Comparison of ENCODE assay signal across 14 cellular contexts in the genomic region with DNA sequence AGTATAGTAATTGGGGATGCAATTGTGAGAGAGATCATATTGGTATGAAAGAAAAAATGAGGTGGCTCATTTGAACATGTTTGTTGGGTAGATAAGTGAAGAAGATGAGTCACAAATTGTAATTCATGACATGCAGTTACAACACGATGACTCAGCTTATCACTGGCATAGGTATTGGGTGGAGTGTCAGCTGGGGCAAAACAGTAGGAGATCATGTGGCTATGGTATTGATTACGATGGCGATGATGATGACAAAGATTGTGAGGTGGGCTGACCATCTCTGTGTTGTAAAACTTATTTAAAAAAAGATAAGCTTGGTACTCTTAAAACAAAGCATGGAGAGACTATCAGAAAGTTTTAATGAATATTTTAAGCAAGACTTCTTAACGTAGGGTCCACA. TPM values are rescaled to one million over a fixed set of nuclear protein-coding genes. Genes with fewer than 3 reads are reported as not detected.
DNase-seq lines count a peak whose midpoint lies in the region; ATAC-seq and TF ChIP-seq lines count a peak whose summit lies in the region.
"Had no signal": no experiment of that assay in that cellular context is flagged by ENCODE, and none has a peak within 500 bp of the region (broad histone marks: within the 10 kb centered on the region; RNA-seq: fewer than 3 reads in every experiment).

No MANE protein-coding gene starts in this region.

- POLR2A ChIA-PET in IMR-90 (lab: Charles Lee; ENCODE audit: unreplicated experiment) = no interaction called here

- H3K56ac ChIP-seq in IMR-90 (ENCODE audit: extremely low read depth, insufficient read depth, low read length) = no peak overlapping the region

- in situ Hi-C loops in IMR-90 (cut with MboI; ENCODE audit: low sequenced_read_pairs) = no loop called here

- H2BK5ac ChIP-seq in IMR-90 (ENCODE audit: low read depth, low read length, poor library complexity, severe bottlenecking) = peak overlapping the region; percentile 71

- H3K4ac ChIP-seq in IMR-90 (ENCODE audit: low read depth, low read length) = peak overlapping the region; percentile 55; the same call in 1 of the 2 replicates

- H4K8ac ChIP-seq in IMR-90 (ENCODE audit: low read depth in 2 of 2, low read length in 2 of 2) = peak overlapping the region in 1 of 2 experiments; percentile 75; a peak in 2 of 4 replicates

- H2BK120ac ChIP-seq in IMR-90 (ENCODE audit: low read depth, low read length) = peak overlapping the region; percentile 76

- intact Hi-C loops in IMR-90 (cut with micrococcal nuclease) = no loop called here
- intact Hi-C loops in ovary (cut with DNase I) = no loop called here

- H3K9ac ChIP-seq in IMR-90 (ENCODE audit: low read depth, low read length) = no peak overlapping the region
- H3K9ac ChIP-seq: parathyroid adenoma had no signal

- no peak overlapping the region for H3K23ac ChIP-seq in IMR-90 (ENCODE audit: low read depth, low read length)

- TF ChIP-seq CTCF in IMR-90 (conservative IDR thresholded peaks at IDR 0.05; ENCODE audit: low read depth, low read length) (no peak), kidney epithelial cell (IDR thresholded peaks at IDR 0.05; ENCODE audit: insufficient read depth, low read length, poor library complexity, severe bottlenecking) (no peak), ovary (IDR thresholded peaks at IDR 0.05) (no peak)

- CTCF ChIA-PET in IMR-90 (lab: Yijun Ruan, JAX) = no interaction called here

- 0 out of 4 replicates have a peak, but pooled peaks cover 0 to 3% of the 10 kb centered on the region in 2 experiments for H3K79me1 ChIP-seq in IMR-90 (ENCODE audit: low read depth in 1 of 2, low read length in 2 of 2)

- H3K4me1 ChIP-seq in IMR-90 (ENCODE audit: control insufficient read depth, insufficient read depth, low read length) (peaks cover 3% of the 10 kb centered on the region; the same call in 1 of the 2 replicates), ovary (ENCODE audit: insufficient read depth) (no peaks in the 10 kb centered on the region)
- H3K4me1 ChIP-seq: parathyroid adenoma had no signal

- H3K4me3 ChIP-seq in IMR-90 (ENCODE audit: insufficient read depth, low read depth, low read length) (no peak overlapping the region), kidney epithelial cell (ENCODE audit: low read depth, low read length) (no peak overlapping the region), ovary (no peak overlapping the region)
- H3K4me3 ChIP-seq: thoracic aorta had no signal

- H2AK5ac ChIP-seq in IMR-90 (ENCODE audit: low read depth, low read length) = peak overlapping the region; percentile 68; the same call in 1 of the 2 replicates

- H3K27me3 ChIP-seq in IMR-90 (ENCODE audit: control insufficient read depth, insufficient read depth, low read length) = no peaks in the 10 kb centered on the region
- H3K27me3 ChIP-seq in kidney epithelial cell (ENCODE audit: control insufficient read depth, insufficient read depth, low read length) = no peaks in the 10 kb centered on the region
- H3K27me3 ChIP-seq in ovary = no peaks in the 10 kb centered on the region

- peak overlapping the region; percentile 49 for H3K27ac ChIP-seq in IMR-90 (ENCODE audit: insufficient read depth, low read length)
- H3K27ac ChIP-seq in ovary = no peak overlapping the region
- H3K27ac ChIP-seq: parathyroid adenoma, thoracic aorta had no signal

- H2BK15ac ChIP-seq in IMR-90 (ENCODE audit: low read depth, low read length) = peak overlapping the region; percentile 56; the same call in 1 of the 3 replicates

- 0 out of 2 replicates have a peak, but pooled peaks cover 3% of the 10 kb centered on the region for H3K9me1 ChIP-seq in IMR-90 (ENCODE audit: insufficient read depth, low read length)

- H2BK20ac ChIP-seq in IMR-90 (ENCODE audit: low read depth, low read length) = peak overlapping the region; percentile 76; the same call in 1 of the 2 replicates

- H3K9me3 ChIP-seq in IMR-90 (ENCODE audit: control insufficient read depth, insufficient read depth, low read length) (no peaks in the 10 kb centered on the region), ovary (no peaks in the 10 kb centered on the region)
- H3K9me3 ChIP-seq: thoracic aorta had no signal

- no peaks in the 10 kb centered on the region for H3K36me3 ChIP-seq in IMR-90 (ENCODE audit: control insufficient read depth, insufficient read depth, low read length)
- no peaks in the 10 kb centered on the region for H3K36me3 ChIP-seq in kidney epithelial cell (ENCODE audit: control insufficient read depth, insufficient read depth, low read length)
- H3K36me3 ChIP-seq in ovary = no peaks in the 10 kb centered on the region
- H3K36me3 ChIP-seq: thoracic aorta had no signal

- no peaks in the 10 kb centered on the region for H4K20me1 ChIP-seq in IMR-90 (ENCODE audit: insufficient read depth, low read length)

- peak overlapping the region; percentile 46; the same call in 1 of the 2 replicates for H4K91ac ChIP-seq in IMR-90 (ENCODE audit: insufficient read depth, low read depth, low read length)

- H3K4me2 ChIP-seq in IMR-90 (ENCODE audit: low read depth, low read length) = no peak overlapping the region

- peak overlapping the region; percentile 83; the same call in 1 of the 2 replicates for H4K5ac ChIP-seq in IMR-90 (ENCODE audit: low read depth, low read length)

- H2AK9ac ChIP-seq in IMR-90 (replicated peaks; ENCODE audit: low read depth, low read length, poor library complexity) = no peak overlapping the region

- dilution Hi-C loops in IMR-90 (cut with HindIII; ENCODE audit: low sequenced_read_pairs, unreplicated experiment) = no loop called here

- no peak overlapping the region for H2AFZ ChIP-seq in IMR-90 (replicated peaks; ENCODE audit: low read length, poor library complexity)
- H2AFZ ChIP-seq: parathyroid adenoma had no signal

- BruUV-seq in IMR-90 (replicated peaks; lab: Mats Ljungman, UMichigan) = no TSS peak

- 92% methylated on average over 2 of the region's 4 CpGs; no CpG with 5 or more reads in 1 of the 2 experiments for WGBS in IMR-90 (ENCODE audit: extremely low coverage in 2 of 2, insufficient read length in 1 of 2), 2 experiments
- WGBS in ovary, 3 donors = 93 to 94% (median 94%) methylated on average over 4 of the region's 4 CpGs

- TF ChIP-seq RAD21 in IMR-90 (IDR thresholded peaks at IDR 0.05; ENCODE audit: low read length) = no peak

- TF ChIP-seq EP300 in ovary (IDR thresholded peaks at IDR 0.05) = no peak

- TF ChIP-seq POLR2A in IMR-90 (IDR thresholded peaks at IDR 0.05; ENCODE audit: low read depth, low read length) (no peak), ovary (IDR thresholded peaks at IDR 0.05) (no peak)

- ATAC-seq in IMR-90 (ENCODE audit: low read depth) (peak; percentile 86), HG02623 (IDR thresholded peaks at IDR 0.05; ENCODE audit: unreplicated experiment) (no peak), HG03175 (IDR thresholded peaks at IDR 0.05; ENCODE audit: unreplicated experiment) (no peak)

- DNase-seq in COLO668 (lab: John Stamatoyannopoulos, UW; ENCODE audit: unreplicated experiment) (peak; percentile 3), IMR-90 (peak; percentile 90), amniotic stem cell (lab: John Stamatoyannopoulos, UW) (peak; percentile 43), kidney epithelial cell (ENCODE audit: low read depth) (peak; percentile 48), ovary (no peak)
- no peak for DNase-seq in stimulated activated CD4-positive, alpha-beta T cell treated with anti-CD3 and anti-CD28 coated beads, Interleukin-12 subunit alpha, Interleukin-12 subunit beta, amount 100 ng/mL, for 4 hours
- DNase-seq: activated CD4-positive, alpha-beta T cell treated with anti-CD3 and anti-CD28 coated beads, Interleukin-2, amount 50 U/mL, for 1 hour; effector memory CD4-positive, alpha-beta T cell; left cardiac atrium; NCI-H1436 had no signal

- 0 out of 2 replicates have a peak overlapping the region, but pooled peaks have one; percentile 19 for H3K14ac ChIP-seq in IMR-90 (replicated peaks; ENCODE audit: low read depth, low read length)

- peak overlapping the region; percentile 92 for H3K18ac ChIP-seq in IMR-90 (ENCODE audit: low read depth, low read length)

TF ChIP-seq in IMR-90, 13 proteins besides CTCF, POLR2A, EP300 and RAD21:
- TF ChIP-seq, protein P1, sequence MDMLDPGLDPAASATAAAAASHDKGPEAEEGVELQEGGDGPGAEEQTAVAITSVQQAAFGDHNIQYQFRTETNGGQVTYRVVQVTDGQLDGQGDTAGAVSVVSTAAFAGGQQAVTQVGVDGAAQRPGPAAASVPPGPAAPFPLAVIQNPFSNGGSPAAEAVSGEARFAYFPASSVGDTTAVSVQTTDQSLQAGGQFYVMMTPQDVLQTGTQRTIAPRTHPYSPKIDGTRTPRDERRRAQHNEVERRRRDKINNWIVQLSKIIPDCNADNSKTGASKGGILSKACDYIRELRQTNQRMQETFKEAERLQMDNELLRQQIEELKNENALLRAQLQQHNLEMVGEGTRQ (IDR thresholded peaks at IDR 0.05; ENCODE audit: low read depth, low read length) = peak; percentile 71; the same call in 1 of the 2 replicates
- TF ChIP-seq BHLHE40 (IDR thresholded peaks at IDR 0.05; ENCODE audit: low read depth, low read length) (no peak), MAFK (IDR thresholded peaks at IDR 0.05; ENCODE audit: low read depth, low read length) (peak; percentile 86), NFE2L2 (IDR thresholded peaks at IDR 0.05; ENCODE audit: low read depth, low read length) (peak; percentile 96), CEBPB (IDR thresholded peaks at IDR 0.05; ENCODE audit: low read depth, low read length) (peak; percentile 62), CHD1 (IDR thresholded peaks at IDR 0.05; ENCODE audit: low read depth, low read length) (no peak), FOS (IDR thresholded peaks at IDR 0.05; ENCODE audit: low read depth, low read length) (peak; percentile 94)
TF ChIP-seq in IMR-90: peak in this region for 5.

RNA-seq across cellular contexts. Expression of a gene that starts 11.6 kb away (rescaled TPM):
- total RNA-seq in IMR-90 (2012; rRNA removed) = 8.1 and 21.4 TPM in 2 replicates
- 6.1 and 9.8 TPM in 2 replicates for polyA plus RNA-seq in IMR-90 (2012; rRNA removed)
- polyA plus RNA-seq in IMR-90 (2012; cell fraction: cytosol; rRNA removed) = 2.3 and 2.6 TPM in 2 replicates
- 3.0 and 5.6 TPM in 2 replicates for polyA plus RNA-seq in IMR-90 (2012; cell fraction: nucleus; rRNA removed; ENCODE audit: low replicate concordance)
- total RNA-seq in kidney epithelial cell = 7.1 and 13.5 TPM in 2 replicates
- 10 to 100 TPM; 16.8 to 32.1 (median 24.8) TPM for total RNA-seq in ovary
- 10 to 100 TPM in 1 of 2 donors, 1 to 10 TPM in 1; 9.7 to 11.3 TPM for polyA plus RNA-seq in ovary

Comparison
In these comparisons a context has a peak if more than half of its experiments do, and no peak if none do; other contexts are left out.
1. DNase-seq: peak in COLO668 (single experiment), IMR-90 (single experiment), amniotic stem cell (single experiment) and kidney epithelial cell (single experiment); none in ovary (0 of 5) and stimulated activated CD4-positive, alpha-beta T cell treated with anti-CD3 and anti-CD28 coated beads, Interleukin-12 subunit alpha, Interleukin-12 subunit beta, amount 100 ng/mL, for 4 hours (single experiment).